1 cellular context compared by ENCODE assay signal in the genomic region with DNA sequence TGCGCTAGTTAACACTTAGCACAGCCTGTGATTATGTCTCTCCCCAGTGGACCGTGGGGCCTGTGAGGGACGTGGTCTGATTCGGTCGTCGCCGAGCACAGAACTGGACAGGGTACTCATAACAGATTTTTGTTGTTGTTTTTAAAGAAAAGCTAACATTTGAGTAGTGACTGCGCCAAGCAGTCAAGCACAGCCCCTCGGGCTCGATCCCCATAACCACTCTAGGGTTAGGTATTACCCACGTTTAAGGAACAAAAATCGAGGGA.
TF ChIP-seq lines count a peak whose summit lies in the region.

No MANE protein-coding gene starts in this region.

TF ChIP-seq in GM12878, 131 proteins besides CTCF, POLR2A, EP300 and RAD21:
- TF ChIP-seq, protein P1, sequence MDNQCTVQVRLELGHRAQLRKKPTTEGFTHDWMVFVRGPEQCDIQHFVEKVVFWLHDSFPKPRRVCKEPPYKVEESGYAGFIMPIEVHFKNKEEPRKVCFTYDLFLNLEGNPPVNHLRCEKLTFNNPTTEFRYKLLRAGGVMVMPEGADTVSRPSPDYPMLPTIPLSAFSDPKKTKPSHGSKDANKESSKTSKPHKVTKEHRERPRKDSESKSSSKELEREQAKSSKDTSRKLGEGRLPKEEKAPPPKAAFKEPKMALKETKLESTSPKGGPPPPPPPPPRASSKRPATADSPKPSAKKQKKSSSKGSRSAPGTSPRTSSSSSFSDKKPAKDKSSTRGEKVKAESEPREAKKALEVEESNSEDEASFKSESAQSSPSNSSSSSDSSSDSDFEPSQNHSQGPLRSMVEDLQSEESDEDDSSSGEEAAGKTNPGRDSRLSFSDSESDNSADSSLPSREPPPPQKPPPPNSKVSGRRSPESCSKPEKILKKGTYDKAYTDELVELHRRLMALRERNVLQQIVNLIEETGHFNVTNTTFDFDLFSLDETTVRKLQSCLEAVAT (IDR thresholded peaks at IDR 0.05): no peak
- TF ChIP-seq ZNF24 (IDR thresholded peaks at IDR 0.05) (no peak), KLF5 (IDR thresholded peaks at IDR 0.05; ENCODE audit: partially characterized antibody) (no peak), RAD51 (IDR thresholded peaks at IDR 0.05) (no peak), SMC3 (IDR thresholded peaks at IDR 0.05; ENCODE audit: borderline replicate concordance, low read length) (no peak), NFXL1 (IDR thresholded peaks at IDR 0.05; ENCODE audit: borderline replicate concordance) (no peak), SRF (IDR thresholded peaks at IDR 0.05; ENCODE audit: low read depth in 2 of 2, low read length in 2 of 2) (no peak), SPI1 (IDR thresholded peaks at IDR 0.05; ENCODE audit: borderline replicate concordance, insufficient read depth, low read depth, low read length) (no peak)
- TF ChIP-seq, protein P2, sequence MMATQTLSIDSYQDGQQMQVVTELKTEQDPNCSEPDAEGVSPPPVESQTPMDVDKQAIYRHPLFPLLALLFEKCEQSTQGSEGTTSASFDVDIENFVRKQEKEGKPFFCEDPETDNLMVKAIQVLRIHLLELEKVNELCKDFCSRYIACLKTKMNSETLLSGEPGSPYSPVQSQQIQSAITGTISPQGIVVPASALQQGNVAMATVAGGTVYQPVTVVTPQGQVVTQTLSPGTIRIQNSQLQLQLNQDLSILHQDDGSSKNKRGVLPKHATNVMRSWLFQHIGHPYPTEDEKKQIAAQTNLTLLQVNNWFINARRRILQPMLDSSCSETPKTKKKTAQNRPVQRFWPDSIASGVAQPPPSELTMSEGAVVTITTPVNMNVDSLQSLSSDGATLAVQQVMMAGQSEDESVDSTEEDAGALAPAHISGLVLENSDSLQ (IDR thresholded peaks at IDR 0.05): no peak
- TF ChIP-seq, protein P3, sequence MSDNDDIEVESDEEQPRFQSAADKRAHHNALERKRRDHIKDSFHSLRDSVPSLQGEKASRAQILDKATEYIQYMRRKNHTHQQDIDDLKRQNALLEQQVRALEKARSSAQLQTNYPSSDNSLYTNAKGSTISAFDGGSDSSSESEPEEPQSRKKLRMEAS (IDR thresholded peaks at IDR 0.05; ENCODE audit: low read depth, low read length): no peak
TF ChIP-seq in GM12878: peak in this region for 0.
